Comparison of ENCODE assay signal across 10 cellular contexts in genomic region chr13:20159646-20160345, GRCh38. TPM values are rescaled to one million over a fixed set of nuclear protein-coding genes. Genes with fewer than 3 reads are reported as not detected.
DNase-seq lines count a peak whose midpoint lies in the region; ATAC-seq, FAIRE-seq and TF ChIP-seq lines count a peak whose summit lies in the region.
"Had no signal": no experiment of that assay in that cellular context is flagged by ENCODE, and none has a peak within 500 bp of the region (broad histone marks: within the 10 kb centered on the region; RNA-seq: fewer than 3 reads in every experiment).

No MANE protein-coding gene starts in this region.

- POLR2A ChIA-PET in Panc1 (lab: Charles Lee) (interaction anchor here (0.6 kb wide), 2 partner anchors 34 to 36 kb away, joined by 4 to 9 read pairs; no protein-coding TSS in a partner anchor), H1 (lab: Charles Lee; ENCODE audit: partially characterized antibody) (no interaction called here)

- no peak overlapping the region for H4K5ac ChIP-seq in H1 (ENCODE audit: insufficient read length, low read depth, low read length)

- in situ Hi-C loops in Panc1 (cut with HindIII; ENCODE audit: low pct_unique_long_range_greater_than_20kb, low sequenced_read_pairs) (no loop called here), transverse colon (cut with MboI; ENCODE audit: low pct_ligation_motif_present in 1 of 4, low pct_unique_long_range_greater_than_20kb in 1 of 4, low sequenced_read_pairs in 3 of 4) (loop anchor here in 1 of 4 donors (25.0 kb wide), 1 partner anchor 222 kb away; no protein-coding TSS in a partner anchor)

- no peak overlapping the region for H2AK5ac ChIP-seq in H1 (ENCODE audit: low read depth, low read length)

- no peak overlapping the region for H3K18ac ChIP-seq in H1 (ENCODE audit: extremely low read depth, low read length)

- no peak overlapping the region for H2AFZ ChIP-seq in H1 (ENCODE audit: low read length)
- H2AFZ ChIP-seq in smooth muscle cell (ENCODE audit: low read depth), result peak overlapping the region; percentile 81

- DNase-seq in activated T-cell treated with anti-CD3 and anti-CD28 coated beads, Interleukin-2, amount 50 U/mL, for 72 hours, result no peak
- no peak for DNase-seq in activated T-cell treated with anti-CD3 and anti-CD28 coated beads, Interleukin-2, amount 50 U/mL, for 48 hours
- DNase-seq in Panc1 (ENCODE audit: low read depth, low spot score) (peak; percentile 18), H1 (ENCODE audit: low read depth in 1 of 2, low spot score in 2 of 2) (no peak), smooth muscle cell (lab: John Stamatoyannopoulos, UW; ENCODE audit: unreplicated experiment) (no peak), transverse colon (no peak), stomach (no peak)
- DNase-seq: GF-D8 had no signal

- H3K36me3 ChIP-seq in Panc1 (ENCODE audit: control insufficient read depth, insufficient read depth, low read length) (no peaks in the 10 kb centered on the region), H1 (ENCODE audit: control insufficient read depth in 2 of 4, insufficient read depth in 4 of 4, low read length in 3 of 4) (peaks cover 0 to 7% (median 0%) of the 10 kb centered on the region in 4 experiments; a peak in 1 of 8 replicates), smooth muscle cell (ENCODE audit: low read depth) (no peaks in the 10 kb centered on the region), transverse colon (no peaks in the 10 kb centered on the region), stomach (no peaks in the 10 kb centered on the region)

- H3K27me3 ChIP-seq in Panc1 (ENCODE audit: control insufficient read depth, insufficient read depth, low read length) (no peaks in the 10 kb centered on the region), H1 (replicated peaks in 1 of 4; ENCODE audit: control insufficient read depth in 3 of 4, extremely low read depth in 1 of 4, insufficient read depth in 3 of 4, low read length in 3 of 4) (peaks cover 23 to 41% (median 36%) of the 10 kb centered on the region in 4 experiments), smooth muscle cell (ENCODE audit: low read depth) (peaks cover 42% of the 10 kb centered on the region), transverse colon (peaks cover 88% of the 10 kb centered on the region), stomach (peaks cover 24 to 96% (median 67%) of the 10 kb centered on the region in 3 donors)

- H3K4me1 ChIP-seq in Panc1 (ENCODE audit: control insufficient read depth, insufficient read depth, low read length) (peaks cover 5% of the 10 kb centered on the region; the same call in 1 of the 2 replicates), H1 (replicated peaks in 1 of 4; ENCODE audit: control insufficient read depth in 3 of 4, insufficient read depth in 4 of 4, low read length in 3 of 4) (no peaks in the 10 kb centered on the region), smooth muscle cell (ENCODE audit: low read depth) (peaks cover 12% of the 10 kb centered on the region), transverse colon (peaks cover 4 to 26% (median 16%) of the 10 kb centered on the region in 4 donors), stomach (peaks cover 18 to 30% (median 25%) of the 10 kb centered on the region in 4 donors)

- no peaks in the 10 kb centered on the region for H3K79me1 ChIP-seq in H1 (ENCODE audit: low read depth, low read length)

- peaks cover 27% of the 10 kb centered on the region for H3F3A ChIP-seq in smooth muscle cell (ENCODE audit: low read depth)

- intact Hi-C loops in Panc1 (cut with micrococcal nuclease; ENCODE audit: unreplicated experiment), result loop anchor here (5.0 kb wide), 2 partner anchors 32 to 232 kb away; no protein-coding TSS in a partner anchor
- intact Hi-C loops in transverse colon (cut with DNase I; ENCODE audit: low total_unique reads), result loop anchor here (10.0 kb wide), 1 partner anchor 65 kb away; no protein-coding TSS in a partner anchor
- intact Hi-C loops in stomach (cut with DNase I; ENCODE audit: low total_unique reads), result no loop called here

- CTCF ChIA-PET in Panc1 (lab: Charles Lee), result interaction anchor here (0.6 kb wide), 2 partner anchors 20 to 329 kb away, joined by 3 to 4 read pairs; no protein-coding TSS in a partner anchor
- CTCF ChIA-PET in H1 (lab: Charles Lee; ENCODE audit: partially characterized antibody), result interaction anchor here (0.7 to 3.2 kb wide), 7 partner anchors 22 to 104 kb away, joined by 3 to 11 read pairs (median 3); no protein-coding TSS in a partner anchor

- no peak for ATAC-seq in activated T-cell treated with anti-CD3 and anti-CD28 coated beads, Interleukin-2, amount 50 U/mL, for 72 hours (replicated peaks in 1 of 2)
- ATAC-seq in Panc1 (no peak; the same call in 1 of the 2 replicates), HG03378 (IDR thresholded peaks at IDR 0.05; ENCODE audit: unreplicated experiment) (no peak)

- TF ChIP-seq POLR2A in H1 (IDR thresholded peaks at IDR 0.05; ENCODE audit: control extremely low read depth in 1 of 2, low read depth in 2 of 2, low read length in 2 of 2), result no peak
- no peak for TF ChIP-seq POLR2A in transverse colon (IDR thresholded peaks at IDR 0.05)
- TF ChIP-seq POLR2A in stomach (IDR thresholded peaks at IDR 0.05), result no peak

- H3K36me3 Mint-ChIP-seq in activated T-cell treated with anti-CD3 and anti-CD28 coated beads, Interleukin-2, amount 50 U/mL, for 72 hours (ENCODE audit: insufficient read depth in 2 of 2), result peaks cover 1 to 2% of the 10 kb centered on the region in 2 donors

- H3K79me2 ChIP-seq in H1 (ENCODE audit: control insufficient read depth in 1 of 2, insufficient read depth in 2 of 2, low read length in 2 of 2) (no peaks in the 10 kb centered on the region), smooth muscle cell (ENCODE audit: low read depth) (no peaks in the 10 kb centered on the region)

- peak overlapping the region; percentile 26 for H3K27ac Mint-ChIP-seq in activated T-cell treated with anti-CD3 and anti-CD28 coated beads, Interleukin-2, amount 50 U/mL, for 72 hours

- BruUV-seq in Panc1 (replicated peaks; lab: Mats Ljungman, UMichigan), result TSS peak; percentile 77

- H3K9me3 ChIP-seq in Panc1 (ENCODE audit: control insufficient read depth, insufficient read depth, low read depth, low read length), result no peaks in the 10 kb centered on the region
- no peaks in the 10 kb centered on the region for H3K9me3 ChIP-seq in H1 (ENCODE audit: insufficient read depth in 2 of 2, low read depth in 1 of 2, low read length in 1 of 2)
- no peaks in the 10 kb centered on the region for H3K9me3 ChIP-seq in smooth muscle cell (replicated peaks; ENCODE audit: low read depth)
- H3K9me3 ChIP-seq in transverse colon, result no peaks in the 10 kb centered on the region
- no peaks in the 10 kb centered on the region for H3K9me3 ChIP-seq in stomach

- no peaks in the 10 kb centered on the region for H3K9me3 Mint-ChIP-seq in activated T-cell treated with anti-CD3 and anti-CD28 coated beads, Interleukin-2, amount 50 U/mL, for 72 hours

- H2BK15ac ChIP-seq in H1 (ENCODE audit: low read length), result no peak overlapping the region

- H3K4me3 ChIP-seq in Panc1 (ENCODE audit: low read depth in 2 of 2, low read length in 2 of 2) (peak overlapping the region; percentile 61 to 76), H1 (ENCODE audit: extremely low read depth in 1 of 4, insufficient read depth in 2 of 4, low read depth in 3 of 4, low read length in 4 of 4) (peak overlapping the region; percentile 45 to 70 (median 55); a peak in 5 of 8 replicates), smooth muscle cell (peak overlapping the region; percentile 56), transverse colon (peak overlapping the region in 1 of 4 donors; percentile 40), stomach (peak overlapping the region in 1 of 4 donors; percentile 66)

- H3K4me1 Mint-ChIP-seq in activated T-cell treated with anti-CD3 and anti-CD28 coated beads, Interleukin-2, amount 50 U/mL, for 72 hours (ENCODE audit: low read depth), result peaks cover 15% of the 10 kb centered on the region

- H2BK120ac ChIP-seq in H1 (replicated peaks; ENCODE audit: low read depth, low read length), result no peak overlapping the region

- no peak overlapping the region for H3K56ac ChIP-seq in H1 (replicated peaks; ENCODE audit: insufficient read length, low read depth, low read length)

- no peak overlapping the region for H4K8ac ChIP-seq in H1 (ENCODE audit: extremely low read depth, insufficient read depth, low read length)

- 45% methylated on average over 18 of the region's 18 CpGs; no CpG with 5 or more reads in 1 of the 2 experiments for WGBS in H1 (ENCODE audit: extremely low coverage in 1 of 2, insufficient coverage in 1 of 2, insufficient read length in 1 of 2, insufficient replicate concordance in 2 of 2, low coverage in 1 of 2, low lambda C conversion rate in 2 of 2, missing lambda C conversion rate in 1 of 2), 2 experiments
- 41% methylated on average over 18 of the region's 18 CpGs for WGBS in smooth muscle cell (ENCODE audit: low lambda C conversion rate)
- WGBS in transverse colon (ENCODE audit: low coverage in 1 of 2), 2 donors, result 20 to 28% methylated on average over 14 to 18 of the region's 18 CpGs
- 28 to 34% (median 29%) methylated on average over 18 of the region's 18 CpGs for WGBS in stomach, 5 donors

- TF ChIP-seq CTCF in Panc1 (IDR thresholded peaks at IDR 0.05) (no peak), H1 (IDR thresholded peaks at IDR 0.05; ENCODE audit: control extremely low read depth in 1 of 3, insufficient read depth in 1 of 3, low read depth in 1 of 3, low read length in 3 of 3) (no peak), smooth muscle cell (IDR thresholded peaks at IDR 0.05; ENCODE audit: borderline replicate concordance, insufficient read depth, poor library complexity, severe bottlenecking) (no peak), transverse colon (IDR thresholded peaks at IDR 0.05) (no peak), stomach (IDR thresholded peaks at IDR 0.05) (no peak)

- H3K4me3 Mint-ChIP-seq in activated T-cell treated with anti-CD3 and anti-CD28 coated beads, Interleukin-2, amount 50 U/mL, for 72 hours, result peak overlapping the region; percentile 92 to 95

- TF ChIP-seq EP300 in H1 (IDR thresholded peaks at IDR 0.05; ENCODE audit: borderline replicate concordance in 1 of 2, low read depth in 2 of 2, low read length in 2 of 2), result no peak
- TF ChIP-seq EP300 in transverse colon (IDR thresholded peaks at IDR 0.05; ENCODE audit: low read depth), result no peak
- no peak for TF ChIP-seq EP300 in stomach (IDR thresholded peaks at IDR 0.05)

- no peak overlapping the region for H3K23ac ChIP-seq in H1 (ENCODE audit: insufficient read length)

- peak overlapping the region; percentile 71; the same call in 1 of the 2 replicates for H3K27ac ChIP-seq in Panc1 (ENCODE audit: low read length)
- H3K27ac ChIP-seq in H1 (ENCODE audit: low read depth, low read length), result no peak overlapping the region
- no peak overlapping the region for H3K27ac ChIP-seq in smooth muscle cell (ENCODE audit: low read depth)
- H3K27ac ChIP-seq in transverse colon, result no peak overlapping the region
- no peak overlapping the region for H3K27ac ChIP-seq in stomach

- no peak for TF ChIP-seq RAD21 in H1 (IDR thresholded peaks at IDR 0.05 in 1 of 2, conservative IDR thresholded peaks at IDR 0.05 in 1 of 2; ENCODE audit: low read depth in 2 of 2, low read length in 2 of 2)

- no peak overlapping the region for H3K4ac ChIP-seq in H1 (replicated peaks; ENCODE audit: insufficient read length, low read depth, low read length)

- no peak overlapping the region for H2BK5ac ChIP-seq in H1 (ENCODE audit: low read depth, low read length)

- H4K20me1 ChIP-seq in H1 (replicated peaks in 1 of 2; ENCODE audit: control insufficient read depth in 1 of 2, insufficient read depth in 2 of 2, low read length in 2 of 2), result peaks cover 2 to 3% of the 10 kb centered on the region in 2 experiments
- H4K20me1 ChIP-seq in smooth muscle cell (ENCODE audit: low read depth), result no peaks in the 10 kb centered on the region

- no peak for FAIRE-seq in H1 (lab: Jason Lieb, UNC)

- H3K4me2 ChIP-seq in H1 (ENCODE audit: insufficient read depth in 1 of 2, low read depth in 2 of 2, low read length in 2 of 2) (peak overlapping the region; percentile 78 to 81), smooth muscle cell (peak overlapping the region; percentile 95)

- no peak overlapping the region for H2BK20ac ChIP-seq in H1 (ENCODE audit: low read length)

- H3K14ac ChIP-seq in H1 (ENCODE audit: insufficient read length), result no peak overlapping the region

- H3K9ac ChIP-seq in H1 (replicated peaks in 1 of 4; ENCODE audit: extremely low read depth in 1 of 4, low read depth in 3 of 4, low read length in 3 of 4) (no peak overlapping the region), smooth muscle cell (ENCODE audit: low read depth) (no peak overlapping the region)

- no peak overlapping the region for H2BK12ac ChIP-seq in H1 (ENCODE audit: low read depth, low read length)

- H3K23me2 ChIP-seq in H1 (ENCODE audit: low read depth, low read length), result peaks cover 3% of the 10 kb centered on the region; the same call in 1 of the 2 replicates

- H3K27me3 Mint-ChIP-seq in activated T-cell treated with anti-CD3 and anti-CD28 coated beads, Interleukin-2, amount 50 U/mL, for 72 hours (ENCODE audit: low read depth), result peaks cover 42% of the 10 kb centered on the region

- no peak overlapping the region for H4K91ac ChIP-seq in H1 (replicated peaks; ENCODE audit: insufficient read length, low read length)

RNA-seq across cellular contexts. Expression of gene GJA3, which starts 1.1 kb away (rescaled TPM):
- under 1 TPM; 0.67 to 0.74 TPM for total RNA-seq in activated T-cell treated with anti-CD3 and anti-CD28 coated beads, Interleukin-2, amount 50 U/mL, for 72 hours
- 11.6 TPM for total RNA-seq in Panc1 (2021; ENCODE audit: unreplicated experiment)
- 13.0 TPM for polyA plus RNA-seq in Panc1 (2012; ENCODE audit: insufficient read length)
- total RNA-seq in H1 (2021; fragmentation: NEBNext Ultra II Directional; extraction: Animal tissue kit (Norgen Biotek cat#: 25700)), result 0.48 and 0.60 TPM in 2 replicates
- polyA plus RNA-seq in H1 (2011; rRNA removed), result 0.12 and 0.16 TPM in 2 replicates
- 0.22 TPM for polyA plus RNA-seq in H1 (2011; cell fraction: cytosol; rRNA removed)
- 0.19 TPM for polyA plus RNA-seq in H1 (2011; cell fraction: nucleus; rRNA removed)
- 0.29 to 0.37 TPM (median 0.35 TPM) in 4 replicates for polyA plus RNA-seq in H1 (2012, experiment 1 of 2)
- 0.14 TPM for polyA plus RNA-seq in H1 (2012, experiment 2 of 2)
- 0.49 TPM for polyA plus RNA-seq in H1 (2013, experiment 1 of 2)
- polyA plus RNA-seq in H1 (2013, experiment 2 of 2), result 0.63 TPM
- polyA minus RNA-seq in H1 (2011; rRNA and poly(A)+ RNA removed), result 0.25 and 0.29 TPM in 2 replicates
- polyA minus RNA-seq in H1 (2011; cell fraction: cytosol; rRNA and poly(A)+ RNA removed), result not detected
- polyA minus RNA-seq in H1 (2011; cell fraction: nucleus; rRNA and poly(A)+ RNA removed), result 0.30 TPM
- 1.5 and 4.5 TPM in 2 replicates for total RNA-seq in smooth muscle cell
- polyA plus RNA-seq in smooth muscle cell, result 1.3 and 1.4 TPM in 2 replicates
- total RNA-seq in transverse colon, result under 1 TPM in 1 of 4 donors, not detected in 3; 0.14 TPM
- total RNA-seq in stomach, result under 1 TPM in 1 of 5 donors, not detected in 4; 0.14 TPM
- polyA plus RNA-seq in stomach, result under 1 TPM in 1 of 3 donors, not detected in 2; 0.13 TPM

RNA-seq across cellular contexts. Expression of gene GJB2, which starts 32.9 kb away (rescaled TPM):
- total RNA-seq in activated T-cell treated with anti-CD3 and anti-CD28 coated beads, Interleukin-2, amount 50 U/mL, for 72 hours, result 1 to 10 TPM; 1.8 to 5.9 TPM
- total RNA-seq in Panc1 (2021; ENCODE audit: unreplicated experiment) (54.2 TPM), smooth muscle cell (101 and 115 TPM in 2 replicates), transverse colon (10 to 100 TPM in 3 of 4 donors, 1 to 10 TPM in 1; 5.0 to 38.4 (median 25.9) TPM), stomach (10 to 100 TPM in 1 of 5 donors, 1 to 10 TPM in 2, under 1 TPM in 1, not detected in 1; 0.58 to 10.4 (median 3.0) TPM)
- 183 TPM for polyA plus RNA-seq in Panc1 (2012; ENCODE audit: insufficient read length)
- 0.17 and 0.20 TPM in 2 replicates for total RNA-seq in H1 (2021; fragmentation: NEBNext Ultra II Directional; extraction: Animal tissue kit (Norgen Biotek cat#: 25700))
- polyA plus RNA-seq in H1 (2011; rRNA removed) (0.11 and 0.21 TPM in 2 replicates), smooth muscle cell (42.9 and 83.7 TPM in 2 replicates), stomach (100 to 1,000 TPM in 1 of 3 donors, 1 to 10 TPM in 1, under 1 TPM in 1; 0.76 to 102 (median 2.3) TPM)
- polyA plus RNA-seq in H1 (2011; cell fraction: cytosol; rRNA removed), result 0.10 TPM
- 0.04 TPM for polyA plus RNA-seq in H1 (2011; cell fraction: nucleus; rRNA removed)
- 0.19 to 0.29 TPM (median 0.28 TPM) in 4 replicates for polyA plus RNA-seq in H1 (2012, experiment 1 of 2)
- polyA plus RNA-seq in H1 (2012, experiment 2 of 2), result 0.16 TPM
- 0.32 TPM for polyA plus RNA-seq in H1 (2013, experiment 1 of 2)
- 0.39 TPM for polyA plus RNA-seq in H1 (2013, experiment 2 of 2)
- 0.15 and 0.22 TPM in 2 replicates for polyA minus RNA-seq in H1 (2011; rRNA and poly(A)+ RNA removed)
- polyA minus RNA-seq in H1 (2011; cell fraction: cytosol; rRNA and poly(A)+ RNA removed), result not detected
- polyA minus RNA-seq in H1 (2011; cell fraction: nucleus; rRNA and poly(A)+ RNA removed), result 0.30 TPM
- total RNA-seq: glomerular endothelial cell had no signal
